In the genomic region with DNA sequence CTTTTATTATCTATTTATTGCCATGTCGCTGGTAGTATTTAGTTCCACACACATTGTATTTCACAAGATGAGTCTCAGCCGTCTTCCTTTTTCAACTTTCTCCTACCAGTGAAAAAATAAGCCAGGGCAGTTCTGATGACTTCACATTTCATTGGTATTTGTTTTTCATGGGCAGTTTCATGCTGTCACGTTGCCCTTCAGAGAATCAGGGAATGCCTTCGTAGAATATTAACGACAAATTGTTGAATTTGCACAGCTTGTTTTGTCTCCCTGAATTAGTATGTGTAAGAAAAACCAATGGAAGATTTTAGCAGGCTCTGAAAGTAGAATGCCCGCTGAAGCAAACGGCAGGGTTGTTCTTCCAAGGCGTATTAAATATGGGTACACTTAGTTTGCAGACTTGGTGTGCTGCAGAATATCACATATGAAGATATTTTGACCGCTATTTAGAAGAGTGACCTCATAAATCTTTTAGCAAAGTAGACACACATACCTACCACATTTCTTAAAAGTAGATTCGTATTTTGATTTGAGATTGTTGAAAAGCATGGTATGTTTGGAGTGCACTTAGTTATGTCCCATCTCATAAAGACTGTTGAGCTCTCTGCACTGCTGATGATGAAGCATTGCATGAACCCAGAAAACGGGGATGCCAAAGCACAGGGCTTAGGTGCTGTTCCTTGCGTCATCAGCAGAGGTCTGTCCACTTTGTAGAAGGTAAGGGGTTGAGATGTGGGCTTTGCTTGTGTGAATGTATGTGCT, we compare ENCODE assay signal across 13 cellular contexts. TPM values are rescaled to one million over a fixed set of nuclear protein-coding genes. Genes with fewer than 3 reads are reported as not detected.
A peak's percentile ranks its signal among the peaks of the same experiment; 100 is the strongest.
DNase-seq lines count a peak whose midpoint lies in the region; ATAC-seq and TF ChIP-seq lines count a peak whose summit lies in the region.
"Had no signal": no experiment of that assay in that cellular context is flagged by ENCODE, and none has a peak within 500 bp of the region (broad histone marks: within the 10 kb centered on the region; RNA-seq: fewer than 3 reads in every experiment).

No MANE protein-coding gene starts in this region.

- H4K20me1 ChIP-seq in PC-9 (ENCODE audit: insufficient read depth) (no peaks in the 10 kb centered on the region), osteoblast (ENCODE audit: insufficient read depth, low read length) (no peaks in the 10 kb centered on the region)

- TF ChIP-seq CTCF in PC-9 (conservative IDR thresholded peaks at IDR 0.05) (no peak), epithelial cell of proximal tubule (conservative IDR thresholded peaks at IDR 0.05; ENCODE audit: low read depth, low read length) (peak; percentile 28), osteoblast (IDR thresholded peaks at IDR 0.05; ENCODE audit: extremely low read depth, low read depth, low read length) (no peak)

- H3K27ac ChIP-seq in PC-9, result peak overlapping the region; percentile 77
- H3K27ac ChIP-seq in osteoblast (ENCODE audit: low read depth, low read length), result no peak overlapping the region
- H3K27ac ChIP-seq: psoas muscle had no signal

- H3K9me2 ChIP-seq in PC-9 (ENCODE audit: insufficient read depth), result no peaks in the 10 kb centered on the region

- BruUV-seq in PC-9 (replicated peaks; lab: Mats Ljungman, UMichigan), result no TSS peak

- H2AFZ ChIP-seq in PC-9, result no peak overlapping the region
- no peak overlapping the region for H2AFZ ChIP-seq in osteoblast (ENCODE audit: low read length)

- H3K4me1 ChIP-seq in ES-I3 (ENCODE audit: insufficient read depth, low read length), result peaks cover 14% of the 10 kb centered on the region
- peaks cover 40% of the 10 kb centered on the region for H3K4me1 ChIP-seq in PC-9 (replicated peaks; ENCODE audit: insufficient read depth)
- peaks cover 17% of the 10 kb centered on the region for H3K4me1 ChIP-seq in osteoblast (ENCODE audit: insufficient read depth, low read length)
- H3K4me1 ChIP-seq: psoas muscle had no signal

- H3K79me2 ChIP-seq in PC-9 (ENCODE audit: low read depth) (peaks cover 74% of the 10 kb centered on the region), osteoblast (ENCODE audit: insufficient read depth, low read length) (no peaks in the 10 kb centered on the region)

- H3K9me3 ChIP-seq in ES-I3 (ENCODE audit: control insufficient read depth, insufficient read depth, low read length), result no peaks in the 10 kb centered on the region
- no peaks in the 10 kb centered on the region for H3K9me3 ChIP-seq in PC-9 (ENCODE audit: insufficient read depth, low read depth)
- no peaks in the 10 kb centered on the region for H3K9me3 ChIP-seq in osteoblast (ENCODE audit: low read depth, low read length)
- H3K9me3 ChIP-seq: psoas muscle had no signal

- CTCF ChIA-PET in PC-9 (lab: Charles Lee), result no interaction called here

- peak overlapping the region; percentile 87 for H3K9ac ChIP-seq in ES-I3 (ENCODE audit: low read depth, low read length)

- H3K4me3 ChIP-seq in PC-9 (peak overlapping the region; percentile 91; the same call in 1 of the 2 replicates), epithelial cell of proximal tubule (ENCODE audit: low read depth, low read length) (peak overlapping the region; percentile 66), osteoblast (ENCODE audit: insufficient read depth, low read length) (no peak overlapping the region)
- H3K4me3 ChIP-seq: psoas muscle had no signal

- peaks cover 31% of the 10 kb centered on the region; the same call in 1 of the 2 replicates for H3F3A ChIP-seq in PC-9 (ENCODE audit: insufficient read depth, low read depth)

- ATAC-seq in GM18505 (IDR thresholded peaks at IDR 0.05; ENCODE audit: unreplicated experiment), result no peak
- ATAC-seq in GM19035 (IDR thresholded peaks at IDR 0.05; ENCODE audit: unreplicated experiment), result no peak
- ATAC-seq: activated naive CD4-positive, alpha-beta T cell treated with anti-CD3 and anti-CD28 coated beads, Interleukin-2, amount 50 U/mL, for 72 hours; psoas muscle had no signal

- no peaks in the 10 kb centered on the region for H3K27me3 ChIP-seq in PC-9 (ENCODE audit: insufficient read depth, low read depth)
- H3K27me3 ChIP-seq in osteoblast (ENCODE audit: insufficient read depth, low read length), result peaks cover 25% of the 10 kb centered on the region

- H3K36me3 ChIP-seq in ES-I3 (ENCODE audit: insufficient read depth, low read length), result no peaks in the 10 kb centered on the region
- H3K36me3 ChIP-seq in PC-9 (ENCODE audit: low read depth), result peaks cover 7% of the 10 kb centered on the region; the same call in 1 of the 2 replicates
- no peaks in the 10 kb centered on the region for H3K36me3 ChIP-seq in osteoblast (ENCODE audit: insufficient read depth, low read length)

- POLR2A ChIA-PET in PC-9 (lab: Charles Lee; ENCODE audit: unreplicated experiment), result no interaction called here

- DNase-seq in PC-9, result no peak
- DNase-seq in epithelial cell of proximal tubule (ENCODE audit: low read depth), result peak; percentile 68
- DNase-seq in osteoblast (ENCODE audit: insufficient read length, low spot score, missing footprints), result peak; percentile 10
- no peak for DNase-seq in NCI-H2081 treated with DMSO at 0.1 percent for 48 hours (lab: John Stamatoyannopoulos, UW)
- DNase-seq in NCI-H1417 treated with DMSO at 0.1 percent for 48 hours (lab: John Stamatoyannopoulos, UW), result no peak
- DNase-seq: effector CD4-positive, alpha-beta T cell; NCI-H226; psoas muscle; Right ventricle myocardium superior had no signal

- H3K4me2 ChIP-seq in PC-9 (peak overlapping the region; percentile 81), osteoblast (ENCODE audit: insufficient read depth, low read length) (no peak overlapping the region)

- intact Hi-C loops in PC-9 (cut with micrococcal nuclease; ENCODE audit: unreplicated experiment), result loop anchor here (10.0 kb wide), 1 partner anchor 448 kb away; no protein-coding TSS in a partner anchor

- no peak for TF ChIP-seq POLR2A in GM18505 (IDR thresholded peaks at IDR 0.05; ENCODE audit: borderline replicate concordance, extremely low read depth, insufficient read depth, insufficient read length)

RNA-seq across cellular contexts. Expression of a gene that starts 2.9 kb away (rescaled TPM):
- total RNA-seq in PC-9 (2021) (57.4 and 58.9 TPM in 2 replicates), epithelial cell of proximal tubule (77.6 and 95.9 TPM in 2 replicates), osteoblast (20.3 and 30.0 TPM in 2 replicates)

Comparison
In these comparisons a context has a peak if more than half of its experiments do, and no peak if none do; other contexts are left out.
1. DNase-seq: peak in epithelial cell of proximal tubule (single experiment) and osteoblast (single experiment); none in PC-9 (0 of 2), NCI-H2081 treated with DMSO at 0.1 percent for 48 hours (single experiment) and NCI-H1417 treated with DMSO at 0.1 percent for 48 hours (single experiment).